In genomic region chr3:64715211-64715982, GRCh38 we compare ENCODE assay signal across 27 cellular contexts. TPM values are rescaled to one million over a fixed set of nuclear protein-coding genes. Genes with fewer than 3 reads are reported as not detected.
DNase-seq lines count a peak whose midpoint lies in the region; ATAC-seq, FAIRE-seq and TF ChIP-seq lines count a peak whose summit lies in the region.
"Had no signal": no experiment of that assay in that cellular context is flagged by ENCODE, and none has a peak within 500 bp of the region (broad histone marks: within the 10 kb centered on the region; RNA-seq: fewer than 3 reads in every experiment).

No MANE protein-coding gene starts in this region.

- no peak overlapping the region for H3K9ac ChIP-seq in kidney (ENCODE audit: low read length in 2 of 2)
- H3K9ac ChIP-seq: KMS-11 had no signal

- H3K27ac ChIP-seq in heart left ventricle (peak overlapping the region in 7 of 12 donors; percentile 11 to 59 (median 36)), right atrium auricular region (peak overlapping the region in 1 of 2 donors; percentile 40), vagina (peak overlapping the region; percentile 14), kidney (ENCODE audit: low read depth in 2 of 2, low read length in 2 of 2) (no peak overlapping the region)
- H3K27ac ChIP-seq: C4-2B, KMS-11, SK-N-MC had no signal

- H3K27me3 Mint-ChIP-seq in chondrocyte (ENCODE audit: low read depth) (peaks cover 2% of the 10 kb centered on the region), nephron (ENCODE audit: low read depth) (no peaks in the 10 kb centered on the region)
- H3K27me3 Mint-ChIP-seq: CD8-positive, alpha-beta memory T cell had no signal

- TF ChIP-seq CTCF in heart left ventricle (IDR thresholded peaks at IDR 0.05) (no peak), right atrium auricular region (IDR thresholded peaks at IDR 0.05) (no peak), chondrocyte (IDR thresholded peaks at IDR 0.05) (no peak), nephron (IDR thresholded peaks at IDR 0.05; ENCODE audit: unreplicated experiment in 3 of 3) (no peak), vagina (IDR thresholded peaks at IDR 0.05) (no peak), kidney (IDR thresholded peaks at IDR 0.05; ENCODE audit: borderline replicate concordance, extremely low read depth, insufficient read depth) (no peak)

- WGBS in heart left ventricle, 4 donors, result 56 to 72% (median 66%) methylated on average over 9 of the region's 9 CpGs

- H3K27me3 ChIP-seq in heart left ventricle (no peaks in the 10 kb centered on the region), right atrium auricular region (no peaks in the 10 kb centered on the region), vagina (no peaks in the 10 kb centered on the region)

- H3K4me1 ChIP-seq in heart left ventricle, result peaks cover 0 to 21% (median 9%) of the 10 kb centered on the region in 12 donors
- H3K4me1 ChIP-seq in right atrium auricular region, result no peaks in the 10 kb centered on the region
- H3K4me1 ChIP-seq in vagina, result peaks cover 8% of the 10 kb centered on the region
- no peaks in the 10 kb centered on the region for H3K4me1 ChIP-seq in kidney (ENCODE audit: control insufficient read depth in 1 of 2, insufficient read depth in 1 of 2, low read depth in 1 of 2, low read length in 2 of 2)

- H3K36me3 Mint-ChIP-seq in chondrocyte (ENCODE audit: low read depth), result peaks cover 1% of the 10 kb centered on the region
- no peaks in the 10 kb centered on the region for H3K36me3 Mint-ChIP-seq in nephron (ENCODE audit: low read depth)
- H3K36me3 Mint-ChIP-seq: CD8-positive, alpha-beta memory T cell had no signal

- peak in 3 of 4 donors; percentile 29 to 79 (median 45) for ATAC-seq in heart left ventricle
- ATAC-seq: HCT116 had no signal

- H3K27ac Mint-ChIP-seq in chondrocyte (ENCODE audit: unreplicated experiment) (peak overlapping the region; percentile 20), nephron (peak overlapping the region in 2 of 3 experiments; percentile 14 to 76)
- H3K27ac Mint-ChIP-seq: CD8-positive, alpha-beta memory T cell had no signal

- no peak for TF ChIP-seq POLR2A in heart left ventricle (IDR thresholded peaks at IDR 0.05)
- TF ChIP-seq POLR2A in vagina (IDR thresholded peaks at IDR 0.05), result no peak

- DNase-seq in heart left ventricle (no peak), right atrium auricular region (ENCODE audit: low spot score) (no peak), chondrocyte (ENCODE audit: low spot score) (no peak), vagina (ENCODE audit: extremely low spot score in 2 of 2) (no peak), NCI-H2107 (lab: John Stamatoyannopoulos, UW) (no peak), inferior parietal cortex (ENCODE audit: extremely low spot score) (no peak), kidney (no peak)
- DNase-seq: 8988T; Calu3; CD8-positive, alpha-beta memory T cell; DMS153; GOT3; NCI-H1417 treated with DMSO at 0.1 percent for 48 hours; NCI-H187; NCI-H446 treated with DMSO at 0.1 percent for 48 hours; NCI-H526 treated with DMSO at 0.1 percent for 48 hours; OCI-M1; SHP77 had no signal

- H3K4me3 Mint-ChIP-seq in chondrocyte (ENCODE audit: unreplicated experiment), result no peak overlapping the region
- H3K4me3 Mint-ChIP-seq in nephron, result no peak overlapping the region
- H3K4me3 Mint-ChIP-seq: CD8-positive, alpha-beta memory T cell had no signal

- intact Hi-C loops in heart left ventricle (cut with DNase I), result no loop called here
- intact Hi-C loops in vagina (cut with DNase I), result no loop called here
- intact Hi-C loops in kidney (cut with DNase I), result no loop called here

- no peaks in the 10 kb centered on the region for H3K9me3 ChIP-seq in heart left ventricle
- no peaks in the 10 kb centered on the region for H3K9me3 ChIP-seq in right atrium auricular region
- H3K9me3 ChIP-seq in vagina, result no peaks in the 10 kb centered on the region
- no peaks in the 10 kb centered on the region for H3K9me3 ChIP-seq in kidney (ENCODE audit: control insufficient read depth in 1 of 2, low read length in 2 of 2)

- H3K36me3 ChIP-seq in heart left ventricle, result no peaks in the 10 kb centered on the region
- no peaks in the 10 kb centered on the region for H3K36me3 ChIP-seq in right atrium auricular region
- no peaks in the 10 kb centered on the region for H3K36me3 ChIP-seq in vagina
- peaks cover 0 to 4% of the 10 kb centered on the region in 2 donors for H3K36me3 ChIP-seq in kidney (ENCODE audit: control insufficient read depth in 1 of 2, insufficient read depth in 2 of 2, low read length in 2 of 2)

- H3K4me3 ChIP-seq in heart left ventricle (no peak overlapping the region), right atrium auricular region (no peak overlapping the region), vagina (no peak overlapping the region), kidney (ENCODE audit: low read length in 2 of 2) (no peak overlapping the region)
- H3K4me3 ChIP-seq: SK-N-MC had no signal

- H3K9me3 Mint-ChIP-seq in chondrocyte (ENCODE audit: low read depth), result no peaks in the 10 kb centered on the region
- H3K9me3 Mint-ChIP-seq in nephron, result no peaks in the 10 kb centered on the region

- peaks cover 20% of the 10 kb centered on the region for H3K4me1 Mint-ChIP-seq in chondrocyte (ENCODE audit: low read depth)
- H3K4me1 Mint-ChIP-seq in nephron, result peaks cover 28% of the 10 kb centered on the region
- H3K4me1 Mint-ChIP-seq: CD8-positive, alpha-beta memory T cell had no signal

- no peak for FAIRE-seq in kidney (lab: Jason Lieb, UNC)
- FAIRE-seq: GM12892, HTR-8/SVneo, RCC 7860 had no signal

RNA-seq across cellular contexts. Expression of gene ADAMTS9, which starts 27.6 kb away (rescaled TPM):
- total RNA-seq in heart left ventricle, result 10 to 100 TPM; 11.3 to 74.4 (median 18.8) TPM
- 10 to 100 TPM; 12.1 to 25.2 TPM for polyA plus RNA-seq in heart left ventricle
- total RNA-seq in right atrium auricular region, result 10 to 100 TPM; 20.2 to 21.0 TPM
- total RNA-seq in chondrocyte, result 4.6 to 5.6 TPM (median 5.1 TPM) in 3 replicates
- 118 TPM for total RNA-seq in vagina
- total RNA-seq in kidney, result 117 TPM
- polyA plus RNA-seq in kidney (ENCODE audit: insufficient read depth, low read depth, low replicate concordance), result 25.0 TPM
- total RNA-seq: CD8-positive, alpha-beta memory T cell; G401 had no signal
- polyA plus RNA-seq: CD8-positive, alpha-beta memory T cell had no signal

Comparison
In these comparisons a context has a peak if more than half of its experiments do, and no peak if none do; other contexts are left out.
1. H3K27ac ChIP-seq: peak in heart left ventricle (7 of 12) and vagina (single experiment); none in kidney (0 of 2).